ENCODE assay signal across 13 cellular contexts in the genomic region with DNA sequence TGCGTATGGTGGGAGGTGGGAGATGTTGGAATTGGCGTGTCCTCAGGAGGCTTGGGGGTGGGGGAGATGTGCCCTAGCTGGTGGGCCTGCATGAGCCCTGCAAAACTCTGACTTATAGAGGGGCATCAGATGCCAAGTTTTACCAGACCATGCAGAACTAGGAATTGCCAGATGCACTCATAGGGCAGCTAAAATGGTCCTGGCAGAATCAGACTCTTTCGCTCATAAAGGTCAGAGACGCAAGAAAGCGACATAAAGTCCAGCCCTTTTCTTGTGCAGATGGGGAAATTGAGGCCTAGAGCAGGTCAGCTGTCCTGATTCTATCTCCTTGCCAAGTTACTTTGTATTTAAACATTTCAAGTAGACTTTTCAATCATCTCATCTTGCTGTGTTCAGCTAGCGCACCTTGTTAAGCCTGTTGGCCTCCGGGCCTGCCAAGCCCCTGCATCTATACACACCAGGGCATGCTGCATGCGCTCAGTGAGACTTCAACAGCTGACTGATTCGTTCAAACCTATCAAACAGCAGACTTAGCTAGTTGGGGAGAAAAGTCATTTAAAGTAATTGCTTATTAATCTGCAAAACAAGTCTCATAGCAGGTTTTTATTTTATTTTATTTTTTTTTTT. TPM values are rescaled to one million over a fixed set of nuclear protein-coding genes. Genes with fewer than 3 reads are reported as not detected.
DNase-seq lines count a peak whose midpoint lies in the region; ATAC-seq and TF ChIP-seq lines count a peak whose summit lies in the region.
"Had no signal": no experiment of that assay in that cellular context is flagged by ENCODE, and none has a peak within 500 bp of the region (broad histone marks: within the 10 kb centered on the region; RNA-seq: fewer than 3 reads in every experiment).

No MANE protein-coding gene starts in this region.

- H3K9me3 Mint-ChIP-seq in MCF 10A (ENCODE audit: unreplicated experiment) (no peaks in the 10 kb centered on the region), type B pancreatic cell (no peaks in the 10 kb centered on the region)
- no peaks in the 10 kb centered on the region for H3K9me3 Mint-ChIP-seq in CD4-positive, alpha-beta T cell
- H3K9me3 Mint-ChIP-seq: activated naive CD8-positive, alpha-beta T cell treated with anti-CD3 and anti-CD28 coated beads, Interleukin-2, amount 10 ng/mL, durations not matched to agents 7 days and 5 days; natural killer cell had no signal

- TF ChIP-seq CTCF in MCF 10A (IDR thresholded peaks at IDR 0.05; ENCODE audit: unreplicated experiment) (no peak), type B pancreatic cell (conservative IDR thresholded peaks at IDR 0.05) (no peak)
- TF ChIP-seq CTCF in CD4-positive, alpha-beta T cell (IDR thresholded peaks at IDR 0.05) = no peak

- H3K27me3 Mint-ChIP-seq in MCF 10A (ENCODE audit: insufficient read depth, unreplicated experiment) (no peaks in the 10 kb centered on the region), type B pancreatic cell (no peaks in the 10 kb centered on the region)
- H3K27me3 Mint-ChIP-seq in CD4-positive, alpha-beta T cell = peaks cover 20% of the 10 kb centered on the region

- H3K4me3 Mint-ChIP-seq in MCF 10A (ENCODE audit: unreplicated experiment) = no peak overlapping the region
- H3K4me3 Mint-ChIP-seq in type B pancreatic cell = peak overlapping the region; percentile 67
- no peak overlapping the region for H3K4me3 Mint-ChIP-seq in CD4-positive, alpha-beta T cell
- H3K4me3 Mint-ChIP-seq: activated naive CD8-positive, alpha-beta T cell treated with anti-CD3 and anti-CD28 coated beads, Interleukin-2, amount 10 ng/mL, durations not matched to agents 7 days and 5 days; natural killer cell had no signal

- peak; percentile 52 for ATAC-seq in Right ventricle myocardium inferior
- ATAC-seq in left cardiac atrium = no peak
- ATAC-seq in HG02610 (IDR thresholded peaks at IDR 0.05; ENCODE audit: unreplicated experiment) = no peak
- no peak for ATAC-seq in HG02678 (IDR thresholded peaks at IDR 0.05; ENCODE audit: unreplicated experiment)
- ATAC-seq in CD4-positive, alpha-beta T cell (ENCODE audit: poor library complexity) = no peak

- BruUV-seq in MCF 10A (replicated peaks; lab: Mats Ljungman, UMichigan) = no TSS peak

- H3K9ac ChIP-seq in mucosa of rectum (ENCODE audit: low read depth in 1 of 2, low read length in 2 of 2) = peak overlapping the region in 1 of 2 donors; percentile 27

- DNase-seq in Right ventricle myocardium inferior (ENCODE audit: missing footprints) = no peak
- no peak for DNase-seq in left cardiac atrium
- no peak for DNase-seq in MCF 10A (ENCODE audit: unreplicated experiment)
- DNase-seq in type B pancreatic cell (ENCODE audit: extremely low spot score, unreplicated experiment) = no peak
- no peak for DNase-seq in CD4-positive, alpha-beta T cell
- DNase-seq: activated CD8-positive, alpha-beta memory T cell treated with anti-CD3 and anti-CD28 coated beads, Interleukin-2, amount 50 U/mL, for 48 hours; activated naive CD8-positive, alpha-beta T cell treated with anti-CD3 and anti-CD28 coated beads, Interleukin-2, amount 10 ng/mL, durations not matched to agents 7 days and 5 days; natural killer cell; WERI-Rb-1 had no signal

- H3K27ac Mint-ChIP-seq in MCF 10A (ENCODE audit: low read depth, unreplicated experiment) (peak overlapping the region; percentile 83), type B pancreatic cell (peak overlapping the region; percentile 61)
- H3K27ac Mint-ChIP-seq in CD4-positive, alpha-beta T cell = no peak overlapping the region
- H3K27ac Mint-ChIP-seq: activated naive CD8-positive, alpha-beta T cell treated with anti-CD3 and anti-CD28 coated beads, Interleukin-2, amount 10 ng/mL, durations not matched to agents 7 days and 5 days; natural killer cell had no signal

- CTCF ChIA-PET in MCF 10A (lab: Yijun Ruan, JAX) = interaction anchor here (0.6 to 4.4 kb wide), 45 partner anchors 9 to 855 kb away, joined by 3 to 116 read pairs (median 5); a partner anchor contains a TSS
- CTCF ChIA-PET in CD4-positive, alpha-beta T cell (lab: Charles Lee) = interaction anchor here (1.0 kb wide), 1 partner anchor 314 kb away, joined by 3 read pairs; no protein-coding TSS in a partner anchor

- no peaks in the 10 kb centered on the region for H3K36me3 ChIP-seq in mucosa of rectum (ENCODE audit: control insufficient read depth in 2 of 2, insufficient read depth in 2 of 2, low read length in 2 of 2)
- H3K36me3 ChIP-seq: tibial nerve, WERI-Rb-1 had no signal

- peak overlapping the region; percentile 20 to 21 for H3K4me3 ChIP-seq in mucosa of rectum (ENCODE audit: low read length in 2 of 2)

- H3K36me3 Mint-ChIP-seq in MCF 10A (ENCODE audit: insufficient read depth, unreplicated experiment) = no peaks in the 10 kb centered on the region
- H3K36me3 Mint-ChIP-seq in type B pancreatic cell = no peaks in the 10 kb centered on the region
- H3K36me3 Mint-ChIP-seq in CD4-positive, alpha-beta T cell (ENCODE audit: low read depth) = no peaks in the 10 kb centered on the region
- H3K36me3 Mint-ChIP-seq: activated naive CD8-positive, alpha-beta T cell treated with anti-CD3 and anti-CD28 coated beads, Interleukin-2, amount 10 ng/mL, durations not matched to agents 7 days and 5 days; natural killer cell had no signal

- POLR2A ChIA-PET in MCF 10A (lab: Yijun Ruan, JAX) = interaction anchor here (0.5 to 3.3 kb wide), 23 partner anchors 10 to 329 kb away, joined by 3 to 72 read pairs (median 5); a partner anchor contains a TSS
- POLR2A ChIA-PET in CD4-positive, alpha-beta T cell (lab: Charles Lee) = no interaction called here

- H3K4me1 ChIP-seq in mucosa of rectum (ENCODE audit: control insufficient read depth in 2 of 2, insufficient read depth in 2 of 2, low read length in 2 of 2) = peaks cover 2 to 12% of the 10 kb centered on the region in 2 donors

- H3K27me3 ChIP-seq in mucosa of rectum (ENCODE audit: control insufficient read depth in 2 of 2, insufficient read depth in 2 of 2, low read length in 2 of 2) = no peaks in the 10 kb centered on the region
- H3K27me3 ChIP-seq in CD4-positive, alpha-beta T cell (ENCODE audit: control insufficient read depth, insufficient read depth, low read length) = peaks cover 3% of the 10 kb centered on the region

- H3K9me3 ChIP-seq in mucosa of rectum (ENCODE audit: control insufficient read depth in 2 of 2, low read length in 2 of 2) = no peaks in the 10 kb centered on the region
- no peaks in the 10 kb centered on the region for H3K9me3 ChIP-seq in CD4-positive, alpha-beta T cell (ENCODE audit: control insufficient read depth, low read length)
- H3K9me3 ChIP-seq: tibial nerve had no signal

- intact Hi-C loops in Right ventricle myocardium inferior (cut with DNase I) = loop anchor here (1.0 to 5.0 kb wide), 3 partner anchors 66 to 806 kb away; no protein-coding TSS in a partner anchor
- intact Hi-C loops in left cardiac atrium (cut with DNase I) = loop anchor here (5.0 to 10.0 kb wide), 3 partner anchors 306 to 808 kb away; no protein-coding TSS in a partner anchor
- intact Hi-C loops in MCF 10A (cut with micrococcal nuclease) = loop anchor here (1.0 to 5.0 kb wide), 5 partner anchors 68 to 806 kb away; a partner anchor contains a TSS
- intact Hi-C loops in CD4-positive, alpha-beta T cell (cut with DNase I, micrococcal nuclease) = loop anchor here (1.0 to 10.0 kb wide), 6 partner anchors 305 to 899 kb away; no protein-coding TSS in a partner anchor

- no peak overlapping the region for H3K27ac ChIP-seq in mucosa of rectum (ENCODE audit: low read depth in 2 of 2, low read length in 2 of 2)
- H3K27ac ChIP-seq in CD4-positive, alpha-beta T cell (ENCODE audit: low read depth, low read length) = no peak overlapping the region
- H3K27ac ChIP-seq: tibial nerve, WERI-Rb-1 had no signal

- peaks cover 23% of the 10 kb centered on the region for H3K4me1 Mint-ChIP-seq in MCF 10A (ENCODE audit: insufficient read depth, unreplicated experiment)
- H3K4me1 Mint-ChIP-seq in type B pancreatic cell (ENCODE audit: unreplicated experiment) = peaks cover 11% of the 10 kb centered on the region
- H3K4me1 Mint-ChIP-seq in CD4-positive, alpha-beta T cell (ENCODE audit: low read depth) = no peaks in the 10 kb centered on the region

RNA-seq across cellular contexts. Expression of a gene that starts 34.1 kb away (rescaled TPM):
- total RNA-seq in Right ventricle myocardium inferior (2.9 TPM), left cardiac atrium (under 1 TPM; 0.65 to 0.82 TPM), MCF 10A (2022) (0.54 and 1.1 TPM in 2 replicates), type B pancreatic cell (ENCODE audit: low replicate concordance) (31.5 and 44.8 TPM in 2 replicates)
- total RNA-seq in CD4-positive, alpha-beta T cell = not detected
- total RNA-seq: activated naive CD8-positive, alpha-beta T cell treated with anti-CD3 and anti-CD28 coated beads, Interleukin-2, amount 10 ng/mL, durations not matched to agents 7 days and 5 days; natural killer cell had no signal
